2 cellular contexts compared by ENCODE assay signal in the genomic region with DNA sequence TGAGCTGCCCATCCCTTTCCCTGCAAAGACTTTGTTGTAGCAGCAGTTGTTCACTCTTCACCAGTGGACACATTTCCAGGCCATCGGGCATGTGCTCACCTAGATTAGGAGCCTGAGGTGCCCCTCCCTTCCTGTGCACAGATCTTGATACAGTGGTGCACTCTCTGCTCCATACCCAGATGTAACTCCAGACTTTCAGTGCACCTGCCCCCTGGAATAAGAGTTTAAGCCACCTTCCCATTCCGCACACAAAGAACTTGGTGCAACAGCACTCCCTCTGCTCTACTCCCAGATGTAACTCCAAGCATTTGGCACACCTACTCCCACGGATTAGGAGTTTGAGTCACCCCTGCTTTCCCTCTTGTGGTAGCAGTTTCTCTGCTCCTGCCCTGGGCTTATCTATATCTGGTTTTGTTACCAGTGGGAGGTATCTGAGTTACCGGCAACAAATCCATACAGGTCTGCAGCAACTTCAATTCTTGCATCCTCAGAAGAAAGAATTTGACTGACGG.
TF ChIP-seq lines count a peak whose summit lies in the region.

No MANE protein-coding gene starts in this region.

TF ChIP-seq in HepG2, 621 proteins besides CTCF, POLR2A, EP300 and RAD21:
- TF ChIP-seq HOXA9 (CRISPR knock-in tag; IDR thresholded peaks at IDR 0.05; ENCODE audit: borderline replicate concordance) (no peak), ZBTB49 (CRISPR knock-in tag; IDR thresholded peaks at IDR 0.05; ENCODE audit: borderline replicate concordance) (no peak), MXI1 (IDR thresholded peaks at IDR 0.05; ENCODE audit: borderline replicate concordance, low read depth, low read length) (no peak), BORCS8-MEF2B (CRISPR knock-in tag; IDR thresholded peaks at IDR 0.05) (no peak), ZMYM2 (CRISPR knock-in tag; IDR thresholded peaks at IDR 0.05) (no peak), ZC3H13 (CRISPR knock-in tag; IDR thresholded peaks at IDR 0.05) (no peak), ZFP62 (CRISPR knock-in tag; IDR thresholded peaks at IDR 0.05) (no peak), ZKSCAN8 (CRISPR knock-in tag; IDR thresholded peaks at IDR 0.05; ENCODE audit: borderline replicate concordance) (no peak), ZNF772 (CRISPR knock-in tag; IDR thresholded peaks at IDR 0.05) (no peak), ZNF274 (CRISPR knock-in tag; IDR thresholded peaks at IDR 0.05) (no peak), MAFK (conservative IDR thresholded peaks at IDR 0.05 in 1 of 2, IDR thresholded peaks at IDR 0.05 in 1 of 2; ENCODE audit: low read length in 2 of 2) (no peak)
- TF ChIP-seq, protein P1, sequence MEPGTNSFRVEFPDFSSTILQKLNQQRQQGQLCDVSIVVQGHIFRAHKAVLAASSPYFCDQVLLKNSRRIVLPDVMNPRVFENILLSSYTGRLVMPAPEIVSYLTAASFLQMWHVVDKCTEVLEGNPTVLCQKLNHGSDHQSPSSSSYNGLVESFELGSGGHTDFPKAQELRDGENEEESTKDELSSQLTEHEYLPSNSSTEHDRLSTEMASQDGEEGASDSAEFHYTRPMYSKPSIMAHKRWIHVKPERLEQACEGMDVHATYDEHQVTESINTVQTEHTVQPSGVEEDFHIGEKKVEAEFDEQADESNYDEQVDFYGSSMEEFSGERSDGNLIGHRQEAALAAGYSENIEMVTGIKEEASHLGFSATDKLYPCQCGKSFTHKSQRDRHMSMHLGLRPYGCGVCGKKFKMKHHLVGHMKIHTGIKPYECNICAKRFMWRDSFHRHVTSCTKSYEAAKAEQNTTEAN (CRISPR knock-in tag; conservative IDR thresholded peaks at IDR 0.05): no peak
- TF ChIP-seq, protein P2, sequence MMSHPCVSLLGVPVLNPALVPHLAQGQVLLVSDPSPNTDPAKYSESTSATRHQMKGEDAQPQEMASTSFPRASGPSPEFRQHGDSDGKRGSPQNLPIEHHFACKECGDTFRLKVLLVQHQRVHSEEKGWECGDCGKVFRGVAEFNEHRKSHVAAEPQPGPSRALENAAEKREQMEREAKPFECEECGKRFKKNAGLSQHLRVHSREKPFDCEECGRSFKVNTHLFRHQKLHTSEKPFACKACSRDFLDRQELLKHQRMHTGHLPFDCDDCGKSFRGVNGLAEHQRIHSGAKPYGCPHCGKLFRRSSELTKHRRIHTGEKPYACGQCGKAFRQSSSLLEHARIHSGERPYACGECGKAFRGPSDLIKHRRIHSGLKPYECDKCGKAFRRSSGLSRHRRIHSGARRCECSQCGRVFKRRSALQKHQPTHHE (CRISPR knock-in tag; IDR thresholded peaks at IDR 0.05; ENCODE audit: borderline replicate concordance): no peak

TF ChIP-seq in GM12878, 131 proteins besides CTCF, POLR2A, EP300 and RAD21:
- TF ChIP-seq ZNF207 (IDR thresholded peaks at IDR 0.05; ENCODE audit: borderline replicate concordance) (no peak), KAT2A (conservative IDR thresholded peaks at IDR 0.05; ENCODE audit: control insufficient read depth, low read depth, low read length) (no peak), PAX8 (IDR thresholded peaks at IDR 0.05) (no peak), CEBPZ (IDR thresholded peaks at IDR 0.05; ENCODE audit: low read depth, low read length) (no peak), NRF1 (conservative IDR thresholded peaks at IDR 0.05; ENCODE audit: low read depth, low read length) (no peak), BACH1 (IDR thresholded peaks at IDR 0.05; ENCODE audit: borderline replicate concordance) (no peak), HDGF (IDR thresholded peaks at IDR 0.05) (no peak), GABPA (IDR thresholded peaks at IDR 0.05; ENCODE audit: low read depth) (no peak)
- TF ChIP-seq, protein P3, sequence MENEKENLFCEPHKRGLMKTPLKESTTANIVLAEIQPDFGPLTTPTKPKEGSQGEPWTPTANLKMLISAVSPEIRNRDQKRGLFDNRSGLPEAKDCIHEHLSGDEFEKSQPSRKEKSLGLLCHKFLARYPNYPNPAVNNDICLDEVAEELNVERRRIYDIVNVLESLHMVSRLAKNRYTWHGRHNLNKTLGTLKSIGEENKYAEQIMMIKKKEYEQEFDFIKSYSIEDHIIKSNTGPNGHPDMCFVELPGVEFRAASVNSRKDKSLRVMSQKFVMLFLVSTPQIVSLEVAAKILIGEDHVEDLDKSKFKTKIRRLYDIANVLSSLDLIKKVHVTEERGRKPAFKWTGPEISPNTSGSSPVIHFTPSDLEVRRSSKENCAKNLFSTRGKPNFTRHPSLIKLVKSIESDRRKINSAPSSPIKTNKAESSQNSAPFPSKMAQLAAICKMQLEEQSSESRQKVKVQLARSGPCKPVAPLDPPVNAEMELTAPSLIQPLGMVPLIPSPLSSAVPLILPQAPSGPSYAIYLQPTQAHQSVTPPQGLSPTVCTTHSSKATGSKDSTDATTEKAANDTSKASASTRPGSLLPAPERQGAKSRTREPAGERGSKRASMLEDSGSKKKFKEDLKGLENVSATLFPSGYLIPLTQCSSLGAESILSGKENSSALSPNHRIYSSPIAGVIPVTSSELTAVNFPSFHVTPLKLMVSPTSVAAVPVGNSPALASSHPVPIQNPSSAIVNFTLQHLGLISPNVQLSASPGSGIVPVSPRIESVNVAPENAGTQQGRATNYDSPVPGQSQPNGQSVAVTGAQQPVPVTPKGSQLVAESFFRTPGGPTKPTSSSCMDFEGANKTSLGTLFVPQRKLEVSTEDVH (IDR thresholded peaks at IDR 0.05; ENCODE audit: low read depth, partially characterized antibody): no peak
